Comparison of ENCODE assay signal across 11 cellular contexts in the genomic region with DNA sequence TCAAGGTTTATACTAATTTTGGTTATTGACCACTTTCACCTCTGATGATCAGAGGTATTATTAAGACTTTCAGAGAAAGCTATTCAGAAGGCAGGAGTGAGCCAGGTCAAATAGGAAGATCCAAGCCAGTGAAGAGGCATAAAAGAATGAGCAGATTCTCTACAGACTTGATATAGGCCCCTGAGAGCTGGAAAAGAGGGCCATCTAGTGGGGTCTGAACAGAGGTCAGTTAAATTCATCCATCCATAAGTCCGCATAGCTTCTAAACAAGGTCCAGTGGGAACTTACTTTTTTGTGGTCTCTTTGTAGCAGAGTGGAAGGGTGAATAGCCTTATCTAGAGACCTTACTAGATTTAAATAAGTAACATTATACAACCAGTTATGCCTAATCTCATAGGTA.
DNase-seq lines count a peak whose midpoint lies in the region; ATAC-seq and TF ChIP-seq lines count a peak whose summit lies in the region.
"Had no signal": no experiment of that assay in that cellular context is flagged by ENCODE, and none has a peak within 500 bp of the region (broad histone marks: within the 10 kb centered on the region; RNA-seq: fewer than 3 reads in every experiment).

No MANE protein-coding gene starts in this region.

- H3K4me3 ChIP-seq in OCI-LY1 (ENCODE audit: low read depth, low read length, poor library complexity, severe bottlenecking) = no peak overlapping the region
- no peak overlapping the region for H3K4me3 ChIP-seq in fibroblast of lung (replicated peaks in 1 of 4; ENCODE audit: control extremely low read depth in 1 of 4, insufficient read depth in 1 of 4, low read depth in 3 of 4, low read length in 4 of 4)
- no peak overlapping the region for H3K4me3 ChIP-seq in skeletal muscle cell (ENCODE audit: low read depth, low read length)
- H3K4me3 ChIP-seq: adrenal gland, SK-N-MC had no signal

- no peaks in the 10 kb centered on the region for H3K36me3 Mint-ChIP-seq in stimulated activated naive B cell treated with anti-CD40 and anti-IgM and Interleukin-4, amounts not matched to agents 10 μg/mL and 1 μg/mL and 100 μg/mL, for 72 hours

- H3K9me2 ChIP-seq in OCI-LY1 (ENCODE audit: low read depth, low read length) = no peaks in the 10 kb centered on the region

- no peaks in the 10 kb centered on the region for H3K27me3 Mint-ChIP-seq in stimulated activated naive B cell treated with anti-CD40 and anti-IgM and Interleukin-4, amounts not matched to agents 10 μg/mL and 1 μg/mL and 100 μg/mL, for 72 hours
- H3K27me3 Mint-ChIP-seq: B cell had no signal

- H3K4me3 Mint-ChIP-seq in stimulated activated naive B cell treated with anti-CD40 and anti-IgM and Interleukin-4, amounts not matched to agents 10 μg/mL and 1 μg/mL and 100 μg/mL, for 72 hours = no peak overlapping the region
- H3K4me3 Mint-ChIP-seq: B cell had no signal

- H3K9me3 Mint-ChIP-seq in stimulated activated naive B cell treated with anti-CD40 and anti-IgM and Interleukin-4, amounts not matched to agents 10 μg/mL and 1 μg/mL and 100 μg/mL, for 72 hours = peaks cover 3 to 4% of the 10 kb centered on the region in 2 donors

- H3K4me1 Mint-ChIP-seq in stimulated activated naive B cell treated with anti-CD40 and anti-IgM and Interleukin-4, amounts not matched to agents 10 μg/mL and 1 μg/mL and 100 μg/mL, for 72 hours = peaks cover 3 to 7% of the 10 kb centered on the region in 2 donors
- H3K4me1 Mint-ChIP-seq: B cell had no signal

- peak; percentile 18; the same call in 1 of the 2 replicates for TF ChIP-seq CTCF in OCI-LY1 (IDR thresholded peaks at IDR 0.05; ENCODE audit: low read length)
- peak; percentile 20 to 23 for TF ChIP-seq CTCF in fibroblast of lung (conservative IDR thresholded peaks at IDR 0.05 in 1 of 2, IDR thresholded peaks at IDR 0.05 in 1 of 2; ENCODE audit: low read depth in 1 of 2, low read length in 2 of 2)

- H3K4me1 ChIP-seq in OCI-LY1 (ENCODE audit: insufficient read depth, low read length, severe bottlenecking) = no peaks in the 10 kb centered on the region
- no peaks in the 10 kb centered on the region for H3K4me1 ChIP-seq in fibroblast of lung (ENCODE audit: control insufficient read depth, extremely low read depth, insufficient read depth, low read length)
- H3K4me1 ChIP-seq: adrenal gland had no signal

- H3K36me3 ChIP-seq in OCI-LY1 (ENCODE audit: insufficient read depth, low read length) = no peaks in the 10 kb centered on the region
- no peaks in the 10 kb centered on the region for H3K36me3 ChIP-seq in fibroblast of lung (ENCODE audit: control insufficient read depth, insufficient read depth, low read length)
- H3K36me3 ChIP-seq: adrenal gland had no signal

- H4K20me1 ChIP-seq in OCI-LY1 (ENCODE audit: insufficient read depth, low read length) = no peaks in the 10 kb centered on the region
- H4K20me1 ChIP-seq in fibroblast of lung (ENCODE audit: control insufficient read depth, extremely low read depth, insufficient read depth, low read length) = no peaks in the 10 kb centered on the region

- H2AFZ ChIP-seq in OCI-LY1 (ENCODE audit: low read length) (no peak overlapping the region), fibroblast of lung (ENCODE audit: low read length) (no peak overlapping the region)

- H3K79me2 ChIP-seq in OCI-LY1 (ENCODE audit: insufficient read depth, low read length) (no peaks in the 10 kb centered on the region), fibroblast of lung (ENCODE audit: control insufficient read depth, insufficient read depth, low read length) (no peaks in the 10 kb centered on the region)

- H3K9me3 ChIP-seq in OCI-LY1 (ENCODE audit: low read length) (no peaks in the 10 kb centered on the region), fibroblast of lung (ENCODE audit: control insufficient read depth, insufficient read depth, low read depth, low read length) (no peaks in the 10 kb centered on the region)

- no peak for ATAC-seq in GM18868 (IDR thresholded peaks at IDR 0.05; ENCODE audit: unreplicated experiment)
- no peak for ATAC-seq in stimulated activated naive B cell treated with anti-CD40 and anti-IgM and Interleukin-4, amounts not matched to agents 10 μg/mL and 1 μg/mL and 100 μg/mL, for 72 hours (replicated peaks)
- ATAC-seq in GM18511 (IDR thresholded peaks at IDR 0.05; ENCODE audit: unreplicated experiment) = no peak

- H3K27ac ChIP-seq in OCI-LY1 (ENCODE audit: low read depth, low read length, poor library complexity, severe bottlenecking) = no peak overlapping the region
- H3K27ac ChIP-seq in fibroblast of lung (ENCODE audit: insufficient read depth, low read length) = no peak overlapping the region
- H3K27ac ChIP-seq: adrenal gland, SK-N-MC had no signal

- H3K9ac ChIP-seq in OCI-LY1 (ENCODE audit: low read length) (no peak overlapping the region), fibroblast of lung (ENCODE audit: insufficient read depth, low read length) (no peak overlapping the region)

- H3F3A ChIP-seq in OCI-LY1 (ENCODE audit: insufficient read depth, low read length) = no peaks in the 10 kb centered on the region

- H3K27me3 ChIP-seq in OCI-LY1 (ENCODE audit: insufficient read depth, low read length) (no peaks in the 10 kb centered on the region), fibroblast of lung (ENCODE audit: control insufficient read depth, insufficient read depth, low read length) (no peaks in the 10 kb centered on the region)
- H3K27me3 ChIP-seq: adrenal gland had no signal

- H3K4me2 ChIP-seq in OCI-LY1 (ENCODE audit: low read length) = no peak overlapping the region
- H3K4me2 ChIP-seq in fibroblast of lung (ENCODE audit: extremely low read depth, insufficient read depth, low read length) = no peak overlapping the region

- DNase-seq in NCI-H146 (lab: John Stamatoyannopoulos, UW) (peak; percentile 18), NCI-H146 treated with DMSO at 0.1 percent for 48 hours (lab: John Stamatoyannopoulos, UW; ENCODE audit: unreplicated experiment) (no peak), fibroblast of lung (ENCODE audit: low read depth in 2 of 2) (peak; percentile 29 to 52), skeletal muscle cell (ENCODE audit: low read depth) (peak; percentile 31)
- DNase-seq in stimulated activated naive B cell treated with anti-CD40 and anti-IgM and Interleukin-4, amounts not matched to agents 10 μg/mL and 1 μg/mL and 100 μg/mL, for 72 hours = no peak
- DNase-seq: adrenal gland had no signal

- no peak overlapping the region for H3K27ac Mint-ChIP-seq in stimulated activated naive B cell treated with anti-CD40 and anti-IgM and Interleukin-4, amounts not matched to agents 10 μg/mL and 1 μg/mL and 100 μg/mL, for 72 hours
- H3K27ac Mint-ChIP-seq: B cell had no signal

Comparison
In these comparisons a context has a peak if more than half of its experiments do, and no peak if none do; other contexts are left out.
1. DNase-seq: peak in NCI-H146 (single experiment), fibroblast of lung (2 of 2) and skeletal muscle cell (single experiment); none in NCI-H146 treated with DMSO at 0.1 percent for 48 hours (single experiment) and stimulated activated naive B cell treated with anti-CD40 and anti-IgM and Interleukin-4, amounts not matched to agents 10 μg/mL and 1 μg/mL and 100 μg/mL, for 72 hours (single experiment).